Comparison of ENCODE assay signal across 8 cellular contexts in the genomic region with DNA sequence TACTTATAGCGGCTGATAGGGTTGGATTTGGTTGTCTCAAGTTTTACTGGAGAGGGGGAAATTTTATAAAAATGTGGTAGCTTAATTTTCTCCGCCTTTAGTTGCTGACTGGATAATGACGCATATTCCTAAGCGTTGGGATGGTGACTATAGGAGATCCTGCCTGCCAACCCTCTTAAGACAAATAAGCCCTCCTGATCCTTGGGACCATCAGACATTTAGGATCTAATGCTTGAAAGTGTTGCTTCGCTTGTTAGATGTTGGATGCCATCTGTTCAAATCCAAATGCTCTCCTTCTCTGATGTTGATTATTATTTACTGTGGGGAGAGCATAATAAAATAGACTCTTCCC. TPM values are rescaled to one million over a fixed set of nuclear protein-coding genes. Genes with fewer than 3 reads are reported as not detected.
A peak's percentile ranks its signal among the peaks of the same experiment; 100 is the strongest.
DNase-seq lines count a peak whose midpoint lies in the region; TF ChIP-seq lines count a peak whose summit lies in the region.

No MANE protein-coding gene starts in this region.

- H3K9ac ChIP-seq in neuronal stem cell (ENCODE audit: low read depth, low read length, poor library complexity) = no peak overlapping the region

- H2BK120ac ChIP-seq in neuronal stem cell (ENCODE audit: low read depth, low read length) = no peak overlapping the region

- no peak overlapping the region for H2BK12ac ChIP-seq in neuronal stem cell (ENCODE audit: low read length)

- WGBS in ectodermal cell, 2 experiments = 23 to 24% methylated on average over 5 of the region's 5 CpGs
- no CpG with 5 or more reads among the region's 5 CpGs for WGBS in neuronal stem cell (ENCODE audit: extremely low coverage in 2 of 2, insufficient read length in 2 of 2, insufficient replicate concordance in 1 of 2), 2 donors

- no peak overlapping the region for H3K4ac ChIP-seq in neuronal stem cell (ENCODE audit: low read length)

- no peak overlapping the region for H3K23ac ChIP-seq in neuronal stem cell (ENCODE audit: low read depth, low read length, poor library complexity)

- H2BK15ac ChIP-seq in neuronal stem cell (ENCODE audit: low read length) = no peak overlapping the region

- no peaks in the 10 kb centered on the region for H3K9me3 Mint-ChIP-seq in Calu3 (ENCODE audit: low read depth, unreplicated experiment)

- H3K27ac Mint-ChIP-seq in Calu3 (ENCODE audit: unreplicated experiment) = peak overlapping the region; percentile 90

- no peaks in the 10 kb centered on the region for H3K36me3 ChIP-seq in ectodermal cell (ENCODE audit: control insufficient read depth, insufficient read depth, low read length)
- H3K36me3 ChIP-seq in neuronal stem cell (replicated peaks in 1 of 2; ENCODE audit: control insufficient read depth in 2 of 2, insufficient read depth in 2 of 2, low read length in 2 of 2) = no peaks in the 10 kb centered on the region

- H3K14ac ChIP-seq in neuronal stem cell (ENCODE audit: low read length) = no peak overlapping the region

- H3K4me3 ChIP-seq in ectodermal cell (ENCODE audit: insufficient read depth, low read depth, low read length) (peak overlapping the region; percentile 89), neuronal stem cell (ENCODE audit: low read length in 2 of 2) (peak overlapping the region; percentile 86 to 99)

- H2AK5ac ChIP-seq in neuronal stem cell (ENCODE audit: low read depth, low read length) = no peak overlapping the region

- no peak overlapping the region for H4K8ac ChIP-seq in neuronal stem cell (ENCODE audit: low read depth, low read length)

- H3K4me1 ChIP-seq in ectodermal cell (ENCODE audit: control insufficient read depth, insufficient read depth, low read length) = peaks cover 17% of the 10 kb centered on the region
- peaks cover 14 to 17% of the 10 kb centered on the region in 2 donors for H3K4me1 ChIP-seq in neuronal stem cell (ENCODE audit: control insufficient read depth in 2 of 2, insufficient read depth in 1 of 2, low read depth in 1 of 2, low read length in 2 of 2)

- intact Hi-C loops in Calu3 (cut with micrococcal nuclease; ENCODE audit: unreplicated experiment) = loop anchor here (1.0 to 5.0 kb wide), 3 partner anchors 58 to 208 kb away; no protein-coding TSS in a partner anchor

- H3K18ac ChIP-seq in neuronal stem cell (ENCODE audit: low read length) = no peak overlapping the region

- H3K4me2 ChIP-seq in neuronal stem cell (ENCODE audit: insufficient read depth, low read length, poor library complexity, severe bottlenecking) = peak overlapping the region; percentile 47

- no peak overlapping the region for H2BK5ac ChIP-seq in neuronal stem cell (ENCODE audit: low read length)

- H2AFZ ChIP-seq in neuronal stem cell (ENCODE audit: low read length) = no peak overlapping the region

- H3K36me3 Mint-ChIP-seq in Calu3 (ENCODE audit: insufficient read depth, unreplicated experiment) = peaks cover 41% of the 10 kb centered on the region

- H3K4me3 Mint-ChIP-seq in Calu3 (ENCODE audit: low read depth, unreplicated experiment) = peak overlapping the region; percentile 90

- peaks cover 1% of the 10 kb centered on the region for H3K79me1 ChIP-seq in neuronal stem cell (ENCODE audit: low read depth, low read length)

- CTCF ChIA-PET in Calu3 (lab: Charles Lee) = interaction anchor here (0.7 kb wide), 1 partner anchor 87 kb away, joined by 4 read pairs; no protein-coding TSS in a partner anchor

- no peaks in the 10 kb centered on the region for H3K27me3 Mint-ChIP-seq in Calu3 (ENCODE audit: unreplicated experiment)

- H3K27ac ChIP-seq in ectodermal cell (ENCODE audit: insufficient read depth, low read depth, low read length, poor library complexity, severe bottlenecking) = no peak overlapping the region
- H3K27ac ChIP-seq in neuronal stem cell (replicated peaks; ENCODE audit: low read length) = no peak overlapping the region

- H3K27me3 ChIP-seq in ectodermal cell (ENCODE audit: control insufficient read depth, insufficient read depth, low read length, poor library complexity, severe bottlenecking) (peaks cover 21% of the 10 kb centered on the region), neuronal stem cell (ENCODE audit: control insufficient read depth in 3 of 3, insufficient read depth in 3 of 3, low read depth in 1 of 3, low read length in 3 of 3) (peaks cover 0 to 11% (median 8%) of the 10 kb centered on the region in 3 experiments)

- H3K4me1 Mint-ChIP-seq in Calu3 (ENCODE audit: low read depth, unreplicated experiment) = peaks cover 27% of the 10 kb centered on the region

- no peak for TF ChIP-seq CTCF in Calu3 (IDR thresholded peaks at IDR 0.05; ENCODE audit: unreplicated experiment)

- H3K9me3 ChIP-seq in ectodermal cell (ENCODE audit: control insufficient read depth, low read length) (no peaks in the 10 kb centered on the region), neuronal stem cell (replicated peaks in 1 of 2; ENCODE audit: control insufficient read depth in 2 of 2, insufficient read depth in 1 of 2, low read depth in 1 of 2, low read length in 2 of 2) (no peaks in the 10 kb centered on the region)

- BruUV-seq in Calu3 (replicated peaks; lab: Mats Ljungman, UMichigan) = no TSS peak

- no peak for DNase-seq in Calu3
- peak; percentile 66 for DNase-seq in NCI-H69 (lab: John Stamatoyannopoulos, UW)
- DNase-seq in neuronal stem cell (ENCODE audit: low spot score) = no peak
- DNase-seq in GM03348 (ENCODE audit: low spot score) = no peak
- DNase-seq in NCI-H2227 treated with DMSO at 0.1 percent for 48 hours (lab: John Stamatoyannopoulos, UW) = no peak
- no peak for DNase-seq in germinal center (ENCODE audit: low spot score)
- no peak for DNase-seq in activated CD4-positive, alpha-beta T cell treated with anti-CD3 and anti-CD28 coated beads, Interleukin-2, amount 50 U/mL, for 1 hour

- no peak overlapping the region for H4K91ac ChIP-seq in neuronal stem cell (ENCODE audit: low read depth, low read length, poor library complexity)

RNA-seq across cellular contexts. Expression of a gene that starts 2.2 kb away (rescaled TPM):
- total RNA-seq in Calu3 (2022) = 23.8 and 27.9 TPM in 2 replicates
- 38.3 TPM for polyA plus RNA-seq in ectodermal cell (2013, experiment 1 of 4)
- polyA plus RNA-seq in ectodermal cell (2013, experiment 2 of 4) = 40.1 TPM
- polyA plus RNA-seq in ectodermal cell (2013, experiment 3 of 4) = 33.2 TPM
- polyA plus RNA-seq in ectodermal cell (2013, experiment 4 of 4) = 34.8 TPM
- polyA plus RNA-seq in neuronal stem cell (2013, experiment 1 of 2) = 19.0 TPM
- 19.5 TPM for polyA plus RNA-seq in neuronal stem cell (2013, experiment 2 of 2)
